8 cellular contexts compared by ENCODE assay signal in the genomic region with DNA sequence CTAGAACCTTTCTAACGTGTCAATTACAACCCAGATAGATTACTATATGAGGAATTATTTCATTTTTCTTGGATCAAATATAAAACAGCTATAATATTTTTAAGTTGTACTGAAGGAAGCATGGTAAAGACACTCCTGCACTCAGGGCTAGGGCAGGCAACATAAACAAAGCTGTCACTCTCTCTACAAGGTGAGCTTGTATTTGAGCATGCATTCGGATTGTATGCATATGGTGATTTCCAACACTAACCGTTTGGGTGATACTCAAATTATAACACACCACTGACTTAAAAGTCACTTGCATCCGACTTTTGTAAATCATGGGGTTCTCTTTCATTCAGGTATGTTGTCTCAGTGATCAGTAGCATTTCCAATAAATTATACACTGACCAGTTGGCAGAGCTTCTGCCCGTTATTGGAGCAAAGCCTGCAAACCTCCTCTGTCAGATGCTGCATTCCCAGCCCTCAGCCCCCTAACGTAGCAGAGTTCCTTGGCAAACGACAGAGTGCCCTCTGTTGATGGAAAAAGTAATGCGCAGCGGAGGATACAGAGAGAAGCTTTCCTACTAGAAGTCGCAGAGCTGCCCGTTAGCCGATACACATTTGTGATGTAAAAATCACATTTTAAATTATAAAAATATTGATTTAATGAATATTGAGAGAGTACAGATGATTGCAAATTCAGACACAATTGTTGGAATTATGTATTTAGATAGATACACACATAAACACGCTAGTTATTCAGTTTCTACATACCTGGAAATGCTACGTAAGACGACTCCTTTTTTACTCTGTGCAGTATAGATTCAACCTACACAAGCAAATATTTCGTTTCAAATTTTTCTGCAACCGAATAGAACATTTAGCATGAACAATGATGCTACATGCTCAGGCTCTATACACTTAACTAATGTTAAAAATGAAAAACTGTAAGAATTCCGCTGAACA.
A peak's percentile ranks its signal among the peaks of the same experiment; 100 is the strongest.
DNase-seq lines count a peak whose midpoint lies in the region; ATAC-seq lines count a peak whose summit lies in the region.

No MANE protein-coding gene starts in this region.

- ATAC-seq in HG02610 (IDR thresholded peaks at IDR 0.05; ENCODE audit: unreplicated experiment): peak; percentile 65
- peak; percentile 71 for ATAC-seq in naive thymus-derived CD4-positive, alpha-beta T cell
- no peak for ATAC-seq in HG03175 (IDR thresholded peaks at IDR 0.05; ENCODE audit: unreplicated experiment)
- ATAC-seq in HG02623 (IDR thresholded peaks at IDR 0.05; ENCODE audit: unreplicated experiment): no peak

- peaks cover 0 to 3% (median 0%) of the 10 kb centered on the region in 5 donors for H3K36me3 Mint-ChIP-seq in naive thymus-derived CD4-positive, alpha-beta T cell

- H3K27me3 ChIP-seq in naive thymus-derived CD4-positive, alpha-beta T cell (ENCODE audit: control insufficient read depth in 2 of 2, insufficient read depth in 2 of 2, low read length in 2 of 2): peaks cover 4 to 18% of the 10 kb centered on the region in 2 donors

- H3K9me3 Mint-ChIP-seq in naive thymus-derived CD4-positive, alpha-beta T cell: no peaks in the 10 kb centered on the region

- peaks cover 62 to 77% (median 68%) of the 10 kb centered on the region in 5 donors for H3K27me3 Mint-ChIP-seq in naive thymus-derived CD4-positive, alpha-beta T cell

- no peak overlapping the region for H3K27ac ChIP-seq in naive thymus-derived CD4-positive, alpha-beta T cell (ENCODE audit: low read depth, low read length)

- CTCF ChIA-PET in naive thymus-derived CD4-positive, alpha-beta T cell (lab: Charles Lee): interaction anchor here (0.6 to 1.7 kb wide), 5 partner anchors 9 to 274 kb away, joined by 3 to 6 read pairs (median 5); no protein-coding TSS in a partner anchor

- H3K4me1 Mint-ChIP-seq in naive thymus-derived CD4-positive, alpha-beta T cell: peaks cover 0 to 21% (median 0%) of the 10 kb centered on the region in 7 donors

- intact Hi-C loops in naive thymus-derived CD4-positive, alpha-beta T cell (cut with micrococcal nuclease): loop anchor here (2.0 to 10.0 kb wide), 4 partner anchors 477 to 1545 kb away; partner anchors contain the start of gene POLR1F (in 1 of the 2)

- H3K9me3 ChIP-seq in naive thymus-derived CD4-positive, alpha-beta T cell (ENCODE audit: control insufficient read depth in 2 of 3, low read length in 3 of 3): no peaks in the 10 kb centered on the region

- H3K4me3 Mint-ChIP-seq in naive thymus-derived CD4-positive, alpha-beta T cell: peak overlapping the region in 8 of 10 donors; percentile 39 to 66 (median 55)

- no peaks in the 10 kb centered on the region for H3K4me1 ChIP-seq in naive thymus-derived CD4-positive, alpha-beta T cell (ENCODE audit: control insufficient read depth in 2 of 2, insufficient read depth in 2 of 2, low read length in 2 of 2)

- POLR2A ChIA-PET in naive thymus-derived CD4-positive, alpha-beta T cell (lab: Charles Lee): no interaction called here

- no peak overlapping the region for H3K4me3 ChIP-seq in naive thymus-derived CD4-positive, alpha-beta T cell (ENCODE audit: low read length)

- H3K27ac Mint-ChIP-seq in naive thymus-derived CD4-positive, alpha-beta T cell: no peak overlapping the region

- no peaks in the 10 kb centered on the region for H3K36me3 ChIP-seq in naive thymus-derived CD4-positive, alpha-beta T cell (ENCODE audit: control insufficient read depth in 2 of 3, insufficient read depth in 3 of 3, low read length in 3 of 3)

- DNase-seq in DMS53 treated with DMSO at 0.1 percent for 48 hours (lab: John Stamatoyannopoulos, UW; ENCODE audit: unreplicated experiment) (peak; percentile 96), NCI-H2196 (lab: John Stamatoyannopoulos, UW; ENCODE audit: unreplicated experiment) (peak; percentile 82), epidermal melanocyte (ENCODE audit: insufficient read length, low spot score) (peak; percentile 38)
- peak; percentile 11 to 27 for DNase-seq in activated CD4-positive, alpha-beta T cell treated with anti-CD3 and anti-CD28 coated beads for 4 hours
- peak in 8 of 9 donors; percentile 3 to 49 (median 24) for DNase-seq in naive thymus-derived CD4-positive, alpha-beta T cell

Comparison
In these comparisons a context has a peak if more than half of its experiments do, and no peak if none do; other contexts are left out.
1. DNase-seq: peak in every context shown above with its lines; median percentile 96 in DMS53 treated with DMSO at 0.1 percent for 48 hours; 82 in NCI-H2196; 38 in epidermal melanocyte; 24 in naive thymus-derived CD4-positive, alpha-beta T cell; 19 in activated CD4-positive, alpha-beta T cell treated with anti-CD3 and anti-CD28 coated beads for 4 hours.
2. ATAC-seq: peak in HG02610 (single experiment) and naive thymus-derived CD4-positive, alpha-beta T cell (single experiment); none in HG03175 (single experiment) and HG02623 (single experiment).